Comparison of ENCODE assay signal across 1 cellular context in genomic region chr6:110334425-110335158, GRCh38.
TF ChIP-seq lines count a peak whose summit lies in the region.

No MANE protein-coding gene starts in this region.

TF ChIP-seq in GM12878, 131 proteins besides CTCF, POLR2A, EP300 and RAD21 (continued from another document):
- TF ChIP-seq E4F1 (IDR thresholded peaks at IDR 0.05; ENCODE audit: borderline replicate concordance, partially characterized antibody): no peak
- no peak for TF ChIP-seq JUND (IDR thresholded peaks at IDR 0.05; ENCODE audit: low read depth, low read length)
